In the genomic region with DNA sequence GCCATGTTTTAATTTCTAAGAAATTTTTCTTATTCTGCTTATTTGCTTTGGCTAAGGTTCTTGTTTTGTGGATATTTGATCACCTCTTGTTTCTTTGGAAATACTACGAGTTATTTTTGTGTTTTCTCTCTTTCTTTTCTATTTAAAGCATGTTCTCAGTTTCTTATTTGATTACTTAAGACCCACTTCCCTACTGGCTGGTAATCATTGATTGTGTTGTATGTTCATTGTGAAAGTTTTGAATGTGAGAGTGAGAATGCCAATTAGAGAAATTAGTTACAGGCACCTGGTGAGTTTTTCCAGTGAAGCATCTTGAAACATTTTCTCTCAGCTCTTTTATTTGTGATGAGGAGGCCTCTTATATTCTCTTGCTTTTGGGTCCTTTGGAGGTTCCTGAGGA, we compare ENCODE assay signal across 15 cellular contexts.
A peak's percentile ranks its signal among the peaks of the same experiment; 100 is the strongest.
DNase-seq lines count a peak whose midpoint lies in the region; ATAC-seq and TF ChIP-seq lines count a peak whose summit lies in the region.
"Had no signal": no experiment of that assay in that cellular context is flagged by ENCODE, and none has a peak within 500 bp of the region (broad histone marks: within the 10 kb centered on the region; RNA-seq: fewer than 3 reads in every experiment).

No MANE protein-coding gene starts in this region.

- no peak overlapping the region for H2AFZ ChIP-seq in H9 (ENCODE audit: low read length)

- H3K14ac ChIP-seq in H9 (ENCODE audit: insufficient read depth, low read length) = no peak overlapping the region

- H3K9ac ChIP-seq in H9 (ENCODE audit: extremely low read depth, insufficient read length, low read length) = no peak overlapping the region

- ATAC-seq in GM18907 (IDR thresholded peaks at IDR 0.05; ENCODE audit: unreplicated experiment) (peak; percentile 98), GM21619 (IDR thresholded peaks at IDR 0.05; ENCODE audit: unreplicated experiment) (peak; percentile 93), HG03060 (IDR thresholded peaks at IDR 0.05; ENCODE audit: low read depth, unreplicated experiment) (peak; percentile 86)
- ATAC-seq in activated CD8-positive, alpha-beta T cell treated with anti-CD3 and anti-CD28 coated beads for 36 hours = no peak
- ATAC-seq: left colon had no signal

- no peaks in the 10 kb centered on the region for H4K20me1 ChIP-seq in H9 (ENCODE audit: control insufficient read depth, insufficient read depth, insufficient read length)

- no peak overlapping the region for H2AK5ac ChIP-seq in H9 (ENCODE audit: insufficient read length, low read length)

- H3K36me3 Mint-ChIP-seq in H9 (ENCODE audit: insufficient read depth in 1 of 3, low read depth in 3 of 3) = no peaks in the 10 kb centered on the region
- no peaks in the 10 kb centered on the region for H3K36me3 Mint-ChIP-seq in activated CD8-positive, alpha-beta T cell treated with anti-CD3 and anti-CD28 coated beads for 36 hours (ENCODE audit: low read depth)

- H2BK15ac ChIP-seq in H9 (ENCODE audit: low read depth, low read length) = no peak overlapping the region

- no peaks in the 10 kb centered on the region for H3K9me3 Mint-ChIP-seq in H9
- peaks cover 9% of the 10 kb centered on the region for H3K9me3 Mint-ChIP-seq in activated CD8-positive, alpha-beta T cell treated with anti-CD3 and anti-CD28 coated beads for 36 hours
- H3K9me3 Mint-ChIP-seq: nephron progenitor cell had no signal

- no peak overlapping the region for H4K91ac ChIP-seq in H9 (ENCODE audit: insufficient read length, low read depth, low read length)

- H2BK120ac ChIP-seq in H9 (ENCODE audit: low read depth, low read length, poor library complexity, severe bottlenecking) = no peak overlapping the region

- H3K56ac ChIP-seq in H9 (ENCODE audit: insufficient read length, low read depth, low read length) = no peak overlapping the region

- no peak overlapping the region for H3T11ph ChIP-seq in H9 (ENCODE audit: low read length)

- no peaks in the 10 kb centered on the region for H3K27me3 ChIP-seq in H9 (ENCODE audit: insufficient read depth, low read length)

- no peak overlapping the region for H4K5ac ChIP-seq in H9 (ENCODE audit: insufficient read length, low read depth, low read length)

- H3K4me1 Mint-ChIP-seq in H9 = no peaks in the 10 kb centered on the region
- H3K4me1 Mint-ChIP-seq in activated CD8-positive, alpha-beta T cell treated with anti-CD3 and anti-CD28 coated beads for 36 hours (ENCODE audit: low read depth) = no peaks in the 10 kb centered on the region
- H3K4me1 Mint-ChIP-seq: nephron progenitor cell had no signal

- H3K79me1 ChIP-seq in H9 (ENCODE audit: insufficient read depth, low read depth, low read length, poor library complexity, severe bottlenecking) = no peaks in the 10 kb centered on the region

- no peak overlapping the region for H3K27ac ChIP-seq in H9 (ENCODE audit: insufficient read length, low read depth, low read length)
- H3K27ac ChIP-seq: C4-2B, SK-N-MC had no signal

- H3K23me2 ChIP-seq in H9 (ENCODE audit: insufficient read length, low read depth, low read length, poor library complexity, severe bottlenecking) = no peaks in the 10 kb centered on the region

- peak; percentile 29 for DNase-seq in MV-4-11 (lab: John Stamatoyannopoulos, UW)
- DNase-seq in HT-29 (ENCODE audit: low spot score) = no peak
- DNase-seq in H9 = no peak
- DNase-seq in activated CD8-positive, alpha-beta T cell treated with anti-CD3 and anti-CD28 coated beads for 36 hours = no peak
- DNase-seq in mesenteric fat pad (ENCODE audit: low spot score) = no peak
- DNase-seq: effector CD8-positive, alpha-beta T cell; GDM1; left colon; NCI-H1694 treated with DMSO at 0.1 percent for 48 hours; nephron progenitor cell had no signal

- H4K8ac ChIP-seq in H9 (replicated peaks; ENCODE audit: insufficient read length, low read depth, low read length) = no peak overlapping the region

- no peak for TF ChIP-seq CTCF in H9 (conservative IDR thresholded peaks at IDR 0.05)
- no peak for TF ChIP-seq CTCF in activated CD8-positive, alpha-beta T cell treated with anti-CD3 and anti-CD28 coated beads for 36 hours (IDR thresholded peaks at IDR 0.05)

- H3K4ac ChIP-seq in H9 (ENCODE audit: low read depth, low read length) = no peak overlapping the region

- no peak overlapping the region for H2BK12ac ChIP-seq in H9 (ENCODE audit: insufficient read length, low read depth, low read length)

- WGBS in H9 (ENCODE audit: extremely low coverage, insufficient read length, low lambda C conversion rate) = no CpG with 5 or more reads among the region's 1 CpG

- H2BK5ac ChIP-seq in H9 (ENCODE audit: insufficient read length, low read length) = no peak overlapping the region

- no peak overlapping the region for H3K27ac Mint-ChIP-seq in H9
- no peak overlapping the region for H3K27ac Mint-ChIP-seq in activated CD8-positive, alpha-beta T cell treated with anti-CD3 and anti-CD28 coated beads for 36 hours
- H3K27ac Mint-ChIP-seq: nephron progenitor cell had no signal

- H2BK20ac ChIP-seq in H9 (ENCODE audit: low read depth, low read length, poor library complexity, severe bottlenecking) = no peak overlapping the region

- no peak overlapping the region for H3K18ac ChIP-seq in H9 (ENCODE audit: insufficient read length, low read depth, low read length)

- no peaks in the 10 kb centered on the region for H3K9me3 ChIP-seq in H9 (ENCODE audit: control insufficient read depth, low read depth, low read length)

- no peak overlapping the region for H3K4me2 ChIP-seq in H9 (ENCODE audit: insufficient read depth, insufficient read length, low read length)

- intact Hi-C loops in activated CD8-positive, alpha-beta T cell treated with anti-CD3 and anti-CD28 coated beads for 36 hours (cut with micrococcal nuclease) = no loop called here

- no peaks in the 10 kb centered on the region for H3K79me2 ChIP-seq in H9 (ENCODE audit: insufficient read depth, low read length)

- POLR2A ChIA-PET in activated CD8-positive, alpha-beta T cell treated with anti-CD3 and anti-CD28 coated beads for 36 hours (lab: Charles Lee) = no interaction called here

- H3K23ac ChIP-seq in H9 (ENCODE audit: insufficient read length, low read depth, low read length) = no peak overlapping the region

- no peaks in the 10 kb centered on the region for H3K4me1 ChIP-seq in H9 (ENCODE audit: insufficient read depth, low read length)

- H3K4me3 Mint-ChIP-seq in H9 = no peak overlapping the region
- H3K4me3 Mint-ChIP-seq in activated CD8-positive, alpha-beta T cell treated with anti-CD3 and anti-CD28 coated beads for 36 hours = no peak overlapping the region
- H3K4me3 Mint-ChIP-seq: nephron progenitor cell had no signal

- no peaks in the 10 kb centered on the region for H3K27me3 Mint-ChIP-seq in H9 (ENCODE audit: low read depth)
- no peaks in the 10 kb centered on the region for H3K27me3 Mint-ChIP-seq in activated CD8-positive, alpha-beta T cell treated with anti-CD3 and anti-CD28 coated beads for 36 hours

- CTCF ChIA-PET in activated CD8-positive, alpha-beta T cell treated with anti-CD3 and anti-CD28 coated beads for 36 hours (lab: Charles Lee) = no interaction called here
